9 cellular contexts compared by ENCODE assay signal in genomic region chr12:65822732-65823480, GRCh38. TPM values are rescaled to one million over a fixed set of nuclear protein-coding genes. Genes with fewer than 3 reads are reported as not detected.
DNase-seq lines count a peak whose midpoint lies in the region; ATAC-seq, FAIRE-seq and TF ChIP-seq lines count a peak whose summit lies in the region.
"Had no signal": no experiment of that assay in that cellular context is flagged by ENCODE, and none has a peak within 500 bp of the region (broad histone marks: within the 10 kb centered on the region; RNA-seq: fewer than 3 reads in every experiment).

No MANE protein-coding gene starts in this region.

- no TSS peak for BruUV-seq in GM12878 (replicated peaks; lab: Mats Ljungman, UMichigan)

- no peak overlapping the region for H3K9ac ChIP-seq in GM12878 (ENCODE audit: control insufficient read depth, insufficient read depth, low read length)

- ATAC-seq in GM12878 (peak; percentile 40), HG02840 (IDR thresholded peaks at IDR 0.05; ENCODE audit: low FRiP score, unreplicated experiment) (no peak), HG03571 (IDR thresholded peaks at IDR 0.05; ENCODE audit: unreplicated experiment) (no peak), GM19328 (IDR thresholded peaks at IDR 0.05; ENCODE audit: unreplicated experiment) (no peak)

- H3K79me2 ChIP-seq in GM12878 (ENCODE audit: control insufficient read depth, insufficient read depth, low read length) = no peaks in the 10 kb centered on the region

- POLR2A ChIA-PET in GM12878 (lab: Charles Lee) = no interaction called here

- H3K27me3 ChIP-seq in GM12878 (replicated peaks in 1 of 2; ENCODE audit: control insufficient read depth in 2 of 2, insufficient read depth in 2 of 2, low read length in 1 of 2) = peaks cover 11 to 14% of the 10 kb centered on the region in 2 experiments

- H3K27ac ChIP-seq in GM12878 (ENCODE audit: control insufficient read depth, insufficient read depth) = no peak overlapping the region
- H3K27ac ChIP-seq: neutrophil had no signal

- no peaks in the 10 kb centered on the region for H4K20me1 ChIP-seq in GM12878 (ENCODE audit: control insufficient read depth, insufficient read depth)

- intact Hi-C loops in GM12878 (cut with micrococcal nuclease; ENCODE audit: unreplicated experiment) = no loop called here

- WGBS in GM12878 (ENCODE audit: insufficient coverage, insufficient replicate concordance, low lambda C conversion rate, missing lambda C conversion rate) = 3% methylated on average over 18 of the region's 18 CpGs

- in situ Hi-C loops in GM12878 (cut with MboI) = no loop called here

- TF ChIP-seq RAD21 in GM12878 (IDR thresholded peaks at IDR 0.05; ENCODE audit: insufficient read depth, low read depth, low read length) = no peak

- DNase-seq in COLO668 (lab: John Stamatoyannopoulos, UW; ENCODE audit: unreplicated experiment) = peak; percentile 55
- peak; percentile 85 for DNase-seq in HuH-7 (ENCODE audit: low spot score)
- DNase-seq in GM12878 (ENCODE audit: low read depth, low spot score) = no peak
- peak; percentile 84 for DNase-seq in kidney tubule cell (ENCODE audit: low spot score)
- DNase-seq in inferior parietal cortex (ENCODE audit: extremely low spot score) = no peak

- no peak for TF ChIP-seq POLR2A in GM12878 (IDR thresholded peaks at IDR 0.05; ENCODE audit: low read depth, low read length)

- peak overlapping the region; percentile 64; the same call in 1 of the 2 replicates for H3K4me2 ChIP-seq in GM12878 (ENCODE audit: control insufficient read depth, insufficient read depth)

- H3K36me3 ChIP-seq in GM12878 (ENCODE audit: control insufficient read depth in 2 of 2, insufficient read depth in 2 of 2, low read length in 1 of 2) = no peaks in the 10 kb centered on the region
- H3K36me3 ChIP-seq: neutrophil had no signal

- CTCF ChIA-PET in GM12878 (lab: Yijun Ruan, JAX) = no interaction called here

- SMC1A ChIA-PET in GM12878 (lab: Charles Lee; ENCODE audit: uncharacterized antibody, unreplicated experiment) = no interaction called here

- H2AFZ ChIP-seq in GM12878 (ENCODE audit: control insufficient read depth, low read depth, low read length) = peak overlapping the region; percentile 71

- RAD21 ChIA-PET in GM12878 (lab: Charles Lee; ENCODE audit: unreplicated experiment) = no interaction called here

- peaks cover 2% of the 10 kb centered on the region; the same call in 1 of the 3 replicates for H3K9me3 ChIP-seq in GM12878 (replicated peaks; ENCODE audit: control insufficient read depth, insufficient read depth, low read length)
- H3K9me3 ChIP-seq: neutrophil had no signal

- FAIRE-seq in GM12878 (lab: Jason Lieb, UNC) = no peak

- no peak for TF ChIP-seq EP300 in GM12878 (IDR thresholded peaks at IDR 0.05; ENCODE audit: borderline replicate concordance in 1 of 2, control insufficient read depth in 1 of 2, low read depth in 2 of 2, low read length in 2 of 2)

- no peak for TF ChIP-seq CTCF in GM12878 (IDR thresholded peaks at IDR 0.05 in 2 of 3, conservative IDR thresholded peaks at IDR 0.05 in 1 of 3; ENCODE audit: control insufficient read depth in 2 of 3, extremely low read depth in 1 of 3, insufficient read depth in 1 of 3, low read depth in 3 of 3, low read length in 3 of 3)

- H3K4me3 ChIP-seq in GM12878 = no peak overlapping the region

- H3K4me1 ChIP-seq in GM12878 (ENCODE audit: control insufficient read depth, insufficient read depth, low read length) = no peaks in the 10 kb centered on the region

TF ChIP-seq in GM12878, 131 proteins besides CTCF, POLR2A, EP300 and RAD21:
- TF ChIP-seq YY1 (IDR thresholded peaks at IDR 0.05; ENCODE audit: low read depth, low read length) (0 out of 2 replicates have a peak, but pooled peaks have one; percentile 36), FOS (IDR thresholded peaks at IDR 0.05; ENCODE audit: borderline replicate concordance, extremely low read depth, insufficient read length) (no peak)

RNA-seq across cellular contexts. Expression of gene HMGA2, which starts 1.4 kb away (rescaled TPM):
- 13.6 and 18.1 TPM in 2 replicates for total RNA-seq in GM12878 (2013; cell fraction: nucleolus; rRNA removed)
- total RNA-seq in GM12878 (2014; rRNA removed) = 0.17 and 0.71 TPM in 2 replicates
- 0.36 and 0.51 TPM in 2 replicates for total RNA-seq in GM12878 (2014; rRNA removed; fragmentation: Illumina TruSeq; extraction: Trizol)
- 0.37 and 0.56 TPM in 2 replicates for total RNA-seq in GM12878 (2021)
- 0.31 TPM for polyA plus RNA-seq in GM12878 (2011; ENCODE audit: low read depth)
- 14.7 and 19.6 TPM in 2 replicates for polyA plus RNA-seq in GM12878 (2011; rRNA removed)
- polyA plus RNA-seq in GM12878 (2011; cell fraction: cytosol; rRNA removed) = 4.4 and 5.8 TPM in 2 replicates
- polyA plus RNA-seq in GM12878 (2011; cell fraction: nucleus; rRNA removed) = 10.1 TPM in 2 replicates
- polyA plus RNA-seq in GM12878 (2012) = 0.74 and 0.81 TPM in 2 replicates
- 0.41 and 0.59 TPM in 2 replicates for polyA plus RNA-seq in GM12878 (2014; fragmentation: Illumina TruSeq; extraction: Trizol)
- polyA plus RNA-seq in GM12878 (2014; fragmentation: Nextera tagmentation; extraction: Ambion mirVana) = under 1 TPM in 1 of 2 experiments, not detected in 1; 0.11 TPM
- 0.16 and 1.1 TPM in 2 replicates for polyA plus RNA-seq in GM12878 (2014; rRNA removed)
- under 1 TPM; 0.28 to 0.53 TPM for polyA plus RNA-seq in GM12878 (2016; fragmentation: Nextera tagmentation; extraction: Ambion mirVana)
- polyA minus RNA-seq in GM12878 (2011; rRNA and poly(A)+ RNA removed) = 10.3 and 10.5 TPM in 2 replicates
- polyA minus RNA-seq in GM12878 (2011; cell fraction: cytosol; rRNA and poly(A)+ RNA removed) = 2.8 and 3.5 TPM in 2 replicates
- 18.4 and 37.3 TPM in 2 replicates for polyA minus RNA-seq in GM12878 (2011; cell fraction: nucleus; rRNA and poly(A)+ RNA removed)

Comparison
In these comparisons a context has a peak if more than half of its experiments do, and no peak if none do; other contexts are left out.
1. DNase-seq: peak in COLO668 (single experiment), HuH-7 (single experiment) and kidney tubule cell (single experiment); none in GM12878 (single experiment) and inferior parietal cortex (single experiment).